16 cellular contexts compared by ENCODE assay signal in the genomic region with DNA sequence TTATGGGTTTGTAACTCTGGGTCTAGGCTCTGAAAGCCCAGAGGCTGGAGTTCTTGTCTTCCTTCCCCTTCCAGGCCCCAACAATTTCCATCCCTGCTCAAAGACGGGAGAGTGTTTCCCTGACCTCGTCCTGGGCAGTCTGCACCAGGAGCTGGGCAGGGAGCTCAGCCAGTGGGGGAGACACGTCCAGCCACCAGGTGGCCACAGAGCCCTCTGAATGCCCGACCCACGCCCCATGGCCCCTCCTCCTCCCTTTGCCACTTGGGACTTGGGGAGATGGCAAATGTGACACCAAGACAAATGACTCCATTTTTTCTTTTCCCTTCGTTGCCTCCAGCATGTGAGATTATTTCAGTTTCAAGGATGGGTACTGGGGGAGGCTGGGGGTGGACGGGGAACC.
DNase-seq lines count a peak whose midpoint lies in the region; ATAC-seq, FAIRE-seq and TF ChIP-seq lines count a peak whose summit lies in the region.
"Had no signal": no experiment of that assay in that cellular context is flagged by ENCODE, and none has a peak within 500 bp of the region (broad histone marks: within the 10 kb centered on the region; RNA-seq: fewer than 3 reads in every experiment).

No MANE protein-coding gene starts in this region.

- H2AK5ac ChIP-seq in H9 (ENCODE audit: insufficient read length, low read length) = no peak overlapping the region

- H3K27me3 Mint-ChIP-seq in H9 (ENCODE audit: low read depth) = peaks cover 3% of the 10 kb centered on the region
- H3K27me3 Mint-ChIP-seq in WTC11 (ENCODE audit: low read depth) = peaks cover 14% of the 10 kb centered on the region
- H3K27me3 Mint-ChIP-seq: activated CD4-positive, alpha-beta memory T cell treated with anti-CD3 and anti-CD28 coated beads, Interleukin-2, amount 10 ng/mL, durations not matched to agents 7 days and 5 days had no signal

- TF ChIP-seq CTCF in H9 (conservative IDR thresholded peaks at IDR 0.05) (peak; percentile 60), K562 (IDR thresholded peaks at IDR 0.05 in 2 of 3, conservative IDR thresholded peaks at IDR 0.05 in 1 of 3; ENCODE audit: insufficient read depth in 2 of 3, low read depth in 1 of 3, low read length in 3 of 3) (peak; percentile 14 to 31 (median 17); a peak in 2 of 6 replicates), HepG2 (CRISPR knock-in tag; IDR thresholded peaks at IDR 0.05) (peak; percentile 24; the same call in 1 of the 2 replicates), WTC11 (IDR thresholded peaks at IDR 0.05) (no peak)

- H2BK15ac ChIP-seq in H9 (ENCODE audit: low read depth, low read length) = no peak overlapping the region

- no peaks in the 10 kb centered on the region; the same call in 1 of the 2 replicates for H3K27me3 ChIP-seq in BLaER1
- H3K27me3 ChIP-seq in H9 (ENCODE audit: insufficient read depth, low read length) = no peaks in the 10 kb centered on the region
- H3K27me3 ChIP-seq in K562 (ENCODE audit: control insufficient read depth in 2 of 2, insufficient read depth in 2 of 2, low read length in 2 of 2) = peaks cover 0 to 5% of the 10 kb centered on the region in 2 experiments; a peak in 2 of 5 replicates
- H3K27me3 ChIP-seq in HepG2 (ENCODE audit: control insufficient read depth in 1 of 2, insufficient read depth in 2 of 2, low read length in 2 of 2) = peaks cover 0 to 7% of the 10 kb centered on the region in 2 experiments; a peak in 2 of 5 replicates
- H3K27me3 ChIP-seq: MG63 had no signal

- H3K56ac ChIP-seq in H9 (ENCODE audit: insufficient read length, low read depth, low read length) = no peak overlapping the region

- no peak overlapping the region for H3K18ac ChIP-seq in H9 (ENCODE audit: insufficient read length, low read depth, low read length)

- FAIRE-seq in K562 (lab: Jason Lieb, UNC) (no peak), HepG2 (lab: Jason Lieb, UNC) (no peak)
- FAIRE-seq: TTC549 had no signal

- H3K4me3 Mint-ChIP-seq in H9 (no peak overlapping the region), WTC11 (no peak overlapping the region)
- H3K4me3 Mint-ChIP-seq: activated CD4-positive, alpha-beta memory T cell treated with anti-CD3 and anti-CD28 coated beads, Interleukin-2, amount 10 ng/mL, durations not matched to agents 7 days and 5 days had no signal

- no CpG with 5 or more reads among the region's 7 CpGs for WGBS in H9 (ENCODE audit: extremely low coverage, insufficient read length, low lambda C conversion rate)
- 3% methylated on average over 7 of the region's 7 CpGs for WGBS in K562 (ENCODE audit: insufficient coverage, low coverage, missing lambda C conversion rate)
- 7% methylated on average over 3 of the region's 7 CpGs for WGBS in HepG2 (ENCODE audit: low lambda C conversion rate)

- no peak overlapping the region for H3T11ph ChIP-seq in H9 (ENCODE audit: low read length)

- no peak overlapping the region for H3K23ac ChIP-seq in H9 (ENCODE audit: insufficient read length, low read depth, low read length)

- H3K9ac ChIP-seq in BLaER1 (no peak overlapping the region), H9 (ENCODE audit: extremely low read depth, insufficient read length, low read length) (no peak overlapping the region), K562 (ENCODE audit: insufficient read depth in 1 of 2, low read depth in 2 of 2, low read length in 2 of 2) (no peak overlapping the region), HepG2 (ENCODE audit: insufficient read depth, low read depth, low read length) (no peak overlapping the region)

- no peak overlapping the region for H2BK12ac ChIP-seq in H9 (ENCODE audit: insufficient read length, low read depth, low read length)

- no peak overlapping the region for H2AFZ ChIP-seq in H9 (ENCODE audit: low read length)
- H2AFZ ChIP-seq in K562 (ENCODE audit: low read depth, low read length) = no peak overlapping the region
- H2AFZ ChIP-seq in HepG2 (ENCODE audit: low read length) = no peak overlapping the region

- H3K9me3 ChIP-seq in BLaER1 (peaks cover 6% of the 10 kb centered on the region; the same call in 1 of the 2 replicates), H9 (ENCODE audit: control insufficient read depth, low read depth, low read length) (no peaks in the 10 kb centered on the region), K562 (replicated peaks; ENCODE audit: control insufficient read depth, insufficient read depth, low read depth, low read length) (no peaks in the 10 kb centered on the region; the same call in 1 of the 2 replicates), HepG2 (ENCODE audit: low read length) (no peaks in the 10 kb centered on the region)
- H3K9me3 ChIP-seq: MG63 had no signal

- H3K79me2 ChIP-seq in H9 (ENCODE audit: insufficient read depth, low read length) = no peaks in the 10 kb centered on the region
- H3K79me2 ChIP-seq in K562 (ENCODE audit: control insufficient read depth, insufficient read depth, low read length) = no peaks in the 10 kb centered on the region
- H3K79me2 ChIP-seq in HepG2 (ENCODE audit: insufficient read depth, low read length) = no peaks in the 10 kb centered on the region

- H4K91ac ChIP-seq in H9 (ENCODE audit: insufficient read length, low read depth, low read length) = no peak overlapping the region

- peak; percentile 63 for DNase-seq in H9
- DNase-seq in K562 (ENCODE audit: extremely low read depth in 1 of 4, low spot score in 3 of 4) = peak in 3 of 4 experiments; percentile 25 to 36 (median 30)
- no peak for DNase-seq in HepG2 (ENCODE audit: low spot score)
- no peak for DNase-seq in middle frontal gyrus (ENCODE audit: extremely low spot score, low spot score)
- DNase-seq in COR-L47 (lab: John Stamatoyannopoulos, UW) = no peak
- DNase-seq in WTC11 (ENCODE audit: low spot score) = no peak
- DNase-seq: activated CD4-positive, alpha-beta memory T cell treated with anti-CD3 and anti-CD28 coated beads, Interleukin-2, amount 10 ng/mL, durations not matched to agents 7 days and 5 days; AML-193; cerebellar nuclear complex; DMS 273 treated with DMSO at 0.1 percent for 48 hours; foreskin melanocyte; MG63 had no signal

- no peaks in the 10 kb centered on the region for H3K9me3 Mint-ChIP-seq in H9
- peaks cover 58% of the 10 kb centered on the region for H3K9me3 Mint-ChIP-seq in WTC11

- intact Hi-C loops in K562 (cut with micrococcal nuclease) (no loop called here), HepG2 (cut with micrococcal nuclease; ENCODE audit: unreplicated experiment) (no loop called here)

- H2BK20ac ChIP-seq in H9 (ENCODE audit: low read depth, low read length, poor library complexity, severe bottlenecking) = no peak overlapping the region

- no peak overlapping the region for H3K27ac ChIP-seq in BLaER1
- no peak overlapping the region for H3K27ac ChIP-seq in H9 (ENCODE audit: insufficient read length, low read depth, low read length)
- no peak overlapping the region for H3K27ac ChIP-seq in K562 (ENCODE audit: extremely low read depth, low read depth, low read length)
- no peak overlapping the region for H3K27ac ChIP-seq in HepG2 (ENCODE audit: extremely low read length, insufficient read depth, low read length)

- H2BK120ac ChIP-seq in H9 (ENCODE audit: low read depth, low read length, poor library complexity, severe bottlenecking) = no peak overlapping the region

- H3K36me3 Mint-ChIP-seq in H9 (ENCODE audit: insufficient read depth in 1 of 3, low read depth in 3 of 3) (no peaks in the 10 kb centered on the region), WTC11 (peaks cover 21% of the 10 kb centered on the region)

- ATAC-seq in K562 = no peak
- peak; percentile 59 for ATAC-seq in HepG2
- no peak for ATAC-seq in HG03139 (IDR thresholded peaks at IDR 0.05; ENCODE audit: unreplicated experiment)
- no peak for ATAC-seq in WTC11
- ATAC-seq: sciatic nerve had no signal

- in situ Hi-C loops in K562 (cut with MboI) (no loop called here), HepG2 (cut with HindIII; ENCODE audit: extremely low pct_ligation_motif_present, low pct_unique_long_range_greater_than_20kb) (no loop called here)

- no peak overlapping the region for H2BK5ac ChIP-seq in H9 (ENCODE audit: insufficient read length, low read length)

- H3K23me2 ChIP-seq in H9 (ENCODE audit: insufficient read length, low read depth, low read length, poor library complexity, severe bottlenecking) = no peaks in the 10 kb centered on the region

- no peaks in the 10 kb centered on the region for H3K4me1 Mint-ChIP-seq in H9
- H3K4me1 Mint-ChIP-seq in WTC11 = no peaks in the 10 kb centered on the region
- H3K4me1 Mint-ChIP-seq: activated CD4-positive, alpha-beta memory T cell treated with anti-CD3 and anti-CD28 coated beads, Interleukin-2, amount 10 ng/mL, durations not matched to agents 7 days and 5 days had no signal

- TF ChIP-seq POLR2A in K562 (conservative IDR thresholded peaks at IDR 0.05) (no peak), HepG2 (IDR thresholded peaks at IDR 0.05; ENCODE audit: insufficient read depth in 1 of 2, low read depth in 2 of 2, low read length in 2 of 2) (no peak)

- no peak overlapping the region for H4K8ac ChIP-seq in H9 (replicated peaks; ENCODE audit: insufficient read length, low read depth, low read length)

- CTCF ChIA-PET in K562 (lab: Yijun Ruan, JAX; ENCODE audit: low intra/inter-chr PET ratio) = no interaction called here
- CTCF ChIA-PET in HepG2 (lab: Yijun Ruan, JAX; ENCODE audit: low intra/inter-chr PET ratio, low total read pairs) = no interaction called here
- CTCF ChIA-PET in WTC11 (lab: Charles Lee) = no interaction called here

- H3K14ac ChIP-seq in H9 (ENCODE audit: insufficient read depth, low read length) = no peak overlapping the region

- H3K4me1 ChIP-seq in BLaER1 (peaks cover 68% of the 10 kb centered on the region), H9 (ENCODE audit: insufficient read depth, low read length) (no peaks in the 10 kb centered on the region), K562 (replicated peaks in 1 of 2; ENCODE audit: control insufficient read depth in 2 of 2, insufficient read depth in 2 of 2, low read length in 2 of 2) (no peaks in the 10 kb centered on the region; a peak in 1 of 5 replicates), HepG2 (ENCODE audit: insufficient read depth, low read length) (no peaks in the 10 kb centered on the region)

- H3K4ac ChIP-seq in H9 (ENCODE audit: low read depth, low read length) = no peak overlapping the region

- TF ChIP-seq RAD21 in K562 (CRISPR knock-in tag; conservative IDR thresholded peaks at IDR 0.05 in 1 of 2, IDR thresholded peaks at IDR 0.05 in 1 of 2) = no peak
- TF ChIP-seq RAD21 in HepG2 (CRISPR knock-in tag; IDR thresholded peaks at IDR 0.05) = no peak

- no peak overlapping the region; a peak in 1 of 7 replicates for H3K27ac Mint-ChIP-seq in H9
- no peak overlapping the region for H3K27ac Mint-ChIP-seq in WTC11
- H3K27ac Mint-ChIP-seq: activated CD4-positive, alpha-beta memory T cell treated with anti-CD3 and anti-CD28 coated beads, Interleukin-2, amount 10 ng/mL, durations not matched to agents 7 days and 5 days had no signal

- H4K5ac ChIP-seq in H9 (ENCODE audit: insufficient read length, low read depth, low read length) = no peak overlapping the region

- H4K20me1 ChIP-seq in BLaER1 (no peaks in the 10 kb centered on the region), H9 (ENCODE audit: control insufficient read depth, insufficient read depth, insufficient read length) (peaks cover 2% of the 10 kb centered on the region), K562 (replicated peaks; ENCODE audit: control insufficient read depth, insufficient read depth, low read length) (no peaks in the 10 kb centered on the region), HepG2 (ENCODE audit: insufficient read depth, low read length) (no peaks in the 10 kb centered on the region)

- H3K36me3 ChIP-seq in BLaER1 (no peaks in the 10 kb centered on the region), K562 (ENCODE audit: control insufficient read depth, insufficient read depth, low read length) (no peaks in the 10 kb centered on the region), HepG2 (replicated peaks in 1 of 2; ENCODE audit: control insufficient read depth in 1 of 2, insufficient read depth in 2 of 2, low read length in 2 of 2) (no peaks in the 10 kb centered on the region)
- H3K36me3 ChIP-seq: MG63 had no signal

- H3K4me2 ChIP-seq in BLaER1 = peak overlapping the region; percentile 75
- H3K4me2 ChIP-seq in H9 (ENCODE audit: insufficient read depth, insufficient read length, low read length) = no peak overlapping the region
- no peak overlapping the region for H3K4me2 ChIP-seq in K562 (ENCODE audit: insufficient read depth, low read length)
- H3K4me2 ChIP-seq in HepG2 (ENCODE audit: low read depth, low read length) = no peak overlapping the region

- no peak for TF ChIP-seq EP300 in K562 (IDR thresholded peaks at IDR 0.05; ENCODE audit: low read length)
- TF ChIP-seq EP300 in HepG2 (IDR thresholded peaks at IDR 0.05; ENCODE audit: low read depth in 2 of 2, low read length in 2 of 2) = no peak
- TF ChIP-seq EP300 in HepG2 (CRISPR knock-in tag; IDR thresholded peaks at IDR 0.05; ENCODE audit: borderline replicate concordance) = no peak

- H3K4me3 ChIP-seq in BLaER1 (no peak overlapping the region), K562 (no peak overlapping the region), HepG2 (replicated peaks in 1 of 3; ENCODE audit: insufficient read depth in 1 of 3, low read depth in 2 of 3, low read length in 3 of 3) (no peak overlapping the region)
- H3K4me3 ChIP-seq: MG63 had no signal

- no peaks in the 10 kb centered on the region for H3K79me1 ChIP-seq in H9 (ENCODE audit: insufficient read depth, low read depth, low read length, poor library complexity, severe bottlenecking)

- H3K9me1 ChIP-seq in K562 (ENCODE audit: control insufficient read depth, insufficient read depth, low read length) = no peaks in the 10 kb centered on the region

- POLR2A ChIA-PET in K562 (lab: Yijun Ruan, JAX) = no interaction called here
- POLR2A ChIA-PET in HepG2 (lab: Yijun Ruan, JAX) = no interaction called here
- POLR2A ChIA-PET in WTC11 (lab: Charles Lee) = no interaction called here

- no TSS peak for BruUV-seq in K562 (replicated peaks; lab: Mats Ljungman, UMichigan)
- no TSS peak for BruUV-seq in HepG2 (replicated peaks; lab: Mats Ljungman, UMichigan)

Comparison
In these comparisons a context has a peak if more than half of its experiments do, and no peak if none do; other contexts are left out.
1. DNase-seq: peak in H9 (single experiment) and K562 (3 of 4); none in HepG2 (single experiment), middle frontal gyrus (single experiment), COR-L47 (single experiment) and WTC11 (single experiment).